12 cellular contexts compared by ENCODE assay signal in genomic region chrX:149453030-149453429, GRCh38. TPM values are rescaled to one million over a fixed set of nuclear protein-coding genes. Genes with fewer than 3 reads are reported as not detected.
DNase-seq lines count a peak whose midpoint lies in the region; ATAC-seq, FAIRE-seq and TF ChIP-seq lines count a peak whose summit lies in the region.
"Had no signal": no experiment of that assay in that cellular context is flagged by ENCODE, and none has a peak within 500 bp of the region (broad histone marks: within the 10 kb centered on the region; RNA-seq: fewer than 3 reads in every experiment).

No MANE protein-coding gene starts in this region.

- no peak for FAIRE-seq in K562 (lab: Jason Lieb, UNC)

- no TSS peak for BruUV-seq in K562 (replicated peaks; lab: Mats Ljungman, UMichigan)

- 9% methylated on average over 2 of the region's 2 CpGs for WGBS in K562 (ENCODE audit: insufficient coverage, low coverage, missing lambda C conversion rate)

- H3K4me3 ChIP-seq in K562 = no peak overlapping the region

- no peak for TF ChIP-seq RAD21 in K562 (CRISPR knock-in tag; conservative IDR thresholded peaks at IDR 0.05 in 1 of 2, IDR thresholded peaks at IDR 0.05 in 1 of 2)

- no peaks in the 10 kb centered on the region for H3K9me3 ChIP-seq in K562 (replicated peaks; ENCODE audit: control insufficient read depth, insufficient read depth, low read depth, low read length)

- TF ChIP-seq CTCF in K562 (IDR thresholded peaks at IDR 0.05 in 2 of 3, conservative IDR thresholded peaks at IDR 0.05 in 1 of 3; ENCODE audit: insufficient read depth in 2 of 3, low read depth in 1 of 3, low read length in 3 of 3) (no peak), GM13977 (IDR thresholded peaks at IDR 0.05; ENCODE audit: extremely low read depth, insufficient read depth, missing control alignments) (no peak)

- no peaks in the 10 kb centered on the region for H3K9me1 ChIP-seq in K562 (ENCODE audit: control insufficient read depth, insufficient read depth, low read length)

- TF ChIP-seq EP300 in K562 (IDR thresholded peaks at IDR 0.05; ENCODE audit: low read length) = no peak

- POLR2A ChIA-PET in K562 (lab: Yijun Ruan, JAX) = no interaction called here

- H3K36me3 ChIP-seq in K562 (ENCODE audit: control insufficient read depth, insufficient read depth, low read length) = no peaks in the 10 kb centered on the region

- no peak overlapping the region for H3K4me2 ChIP-seq in K562 (ENCODE audit: insufficient read depth, low read length)

- peak; percentile 1 for DNase-seq in DMS53 treated with DMSO at 0.1 percent for 48 hours (lab: John Stamatoyannopoulos, UW; ENCODE audit: unreplicated experiment)
- DNase-seq in M059J (ENCODE audit: low read depth) = peak; percentile 70
- peak in 3 of 4 experiments; percentile 11 to 34 (median 13) for DNase-seq in K562 (ENCODE audit: extremely low read depth in 1 of 4, low spot score in 3 of 4)
- DNase-seq in kidney glomerular epithelial cell (lab: John Stamatoyannopoulos, UW) = peak; percentile 28
- no peak for DNase-seq in activated naive CD4-positive, alpha-beta T cell treated with Interleukin-2 at 50 U/mL for 16 hours
- no peak for DNase-seq in CD1c-positive myeloid dendritic cell (ENCODE audit: extremely low spot score)
- no peak for DNase-seq in NCI-H524 treated with DMSO at 0.1 percent for 48 hours (lab: John Stamatoyannopoulos, UW)
- DNase-seq in GM13977 (ENCODE audit: low spot score) = no peak
- DNase-seq: activated CD4-positive, alpha-beta memory T cell treated with anti-CD3 and anti-CD28 coated beads, Interleukin-2, amount 10 ng/mL, durations not matched to agents 7 days and 5 days; activated naive CD4-positive, alpha-beta T cell; NCI-H526 treated with DMSO at 0.1 percent for 48 hours had no signal

- intact Hi-C loops in K562 (cut with micrococcal nuclease) = no loop called here

- no peak overlapping the region for H3K27ac ChIP-seq in K562 (ENCODE audit: extremely low read depth, low read depth, low read length)

- in situ Hi-C loops in K562 (cut with MboI) (no loop called here), GM13977 (cut with MboI; ENCODE audit: low pct_unique_long_range_greater_than_20kb, low sequenced_read_pairs, unreplicated experiment) (loop anchor here (25.0 kb wide), 1 partner anchor 1416 kb away; no protein-coding TSS in a partner anchor)

- 0 out of 2 replicates have a peak overlapping the region, but pooled peaks have one; percentile 20 for H2AFZ ChIP-seq in K562 (ENCODE audit: low read depth, low read length)

- no peaks in the 10 kb centered on the region for H3K79me2 ChIP-seq in K562 (ENCODE audit: control insufficient read depth, insufficient read depth, low read length)

- CTCF ChIA-PET in K562 (lab: Yijun Ruan, JAX; ENCODE audit: low intra/inter-chr PET ratio) = no interaction called here

- no peak overlapping the region for H3K9ac ChIP-seq in K562 (ENCODE audit: insufficient read depth in 1 of 2, low read depth in 2 of 2, low read length in 2 of 2)

- no peaks in the 10 kb centered on the region for H3K27me3 ChIP-seq in K562 (ENCODE audit: control insufficient read depth in 2 of 2, insufficient read depth in 2 of 2, low read length in 2 of 2)

- peak; percentile 71; the same call in 2 of the 3 replicates for ATAC-seq in K562
- ATAC-seq: sciatic nerve had no signal

- H4K20me1 ChIP-seq in K562 (replicated peaks; ENCODE audit: control insufficient read depth, insufficient read depth, low read length) = no peaks in the 10 kb centered on the region

- H3K4me1 ChIP-seq in K562 (replicated peaks in 1 of 2; ENCODE audit: control insufficient read depth in 2 of 2, insufficient read depth in 2 of 2, low read length in 2 of 2) = no peaks in the 10 kb centered on the region; a peak in 1 of 5 replicates

- no peak for TF ChIP-seq POLR2A in K562 (conservative IDR thresholded peaks at IDR 0.05)

TF ChIP-seq in K562, 482 proteins besides CTCF, POLR2A, EP300 and RAD21:
- TF ChIP-seq RBM39 (optimal IDR thresholded peaks at IDR 0.05; ENCODE audit: low read depth, low read length) = no peak
- no peak for TF ChIP-seq DLX4 (CRISPR knock-in tag; IDR thresholded peaks at IDR 0.05)
- TF ChIP-seq C11orf30 (IDR thresholded peaks at IDR 0.05; ENCODE audit: low read depth) = peak; percentile 51; the same call in 1 of the 2 replicates
- TF ChIP-seq STAT5B (CRISPR knock-in tag; IDR thresholded peaks at IDR 0.05) = no peak
- TF ChIP-seq PCBP1 (IDR thresholded peaks at IDR 0.05; ENCODE audit: low read depth, low read length, poor library complexity, severe bottlenecking) = no peak
- TF ChIP-seq RNF219 (CRISPR knock-in tag; IDR thresholded peaks at IDR 0.05) = no peak
- peak; percentile 84 for TF ChIP-seq MAFG (tag; conservative IDR thresholded peaks at IDR 0.05)
- TF ChIP-seq ZNF316 (IDR thresholded peaks at IDR 0.05) = peak; percentile 47
- TF ChIP-seq NFE2L1 (tag; IDR thresholded peaks at IDR 0.05; ENCODE audit: borderline replicate concordance, low read depth) = peak; percentile 31; the same call in 1 of the 2 replicates
- peak; percentile 55; the same call in 1 of the 2 replicates for TF ChIP-seq JUN (IDR thresholded peaks at IDR 0.05; ENCODE audit: borderline replicate concordance, low read depth, low read length)
- TF ChIP-seq JUN (CRISPR knock-in tag; IDR thresholded peaks at IDR 0.05; ENCODE audit: borderline replicate concordance) = no peak
- TF ChIP-seq FOXJ2 (tag; IDR thresholded peaks at IDR 0.05) = no peak
- peak; percentile 84 for TF ChIP-seq JUND (IDR thresholded peaks at IDR 0.05; ENCODE audit: borderline replicate concordance, low read depth, low read length)
- TF ChIP-seq JUND (tag; IDR thresholded peaks at IDR 0.05; ENCODE audit: borderline replicate concordance, low read depth, low read length) = peak; percentile 90
- no peak for TF ChIP-seq ARID1B (IDR thresholded peaks at IDR 0.05)
- peak; percentile 80 for TF ChIP-seq FOSL1 (tag; conservative IDR thresholded peaks at IDR 0.05)
- TF ChIP-seq MCM3 (IDR thresholded peaks at IDR 0.05) = no peak
- peak; percentile 82 for TF ChIP-seq ATF3 (IDR thresholded peaks at IDR 0.05)
- TF ChIP-seq ATF3 (CRISPR knock-in tag; conservative IDR thresholded peaks at IDR 0.05) = no peak
- no peak for TF ChIP-seq TEAD1 (CRISPR knock-in tag; IDR thresholded peaks at IDR 0.05)
- TF ChIP-seq NFE2 (IDR thresholded peaks at IDR 0.05; ENCODE audit: low read depth) = peak; percentile 28; the same call in 1 of the 2 replicates
- no peak for TF ChIP-seq ZNF311 (CRISPR knock-in tag; IDR thresholded peaks at IDR 0.05)
- TF ChIP-seq EHMT2 (IDR thresholded peaks at IDR 0.05) = no peak
- TF ChIP-seq ZNF77 (CRISPR knock-in tag; IDR thresholded peaks at IDR 0.05) = no peak

RNA-seq across cellular contexts. Expression of gene IDS, which starts 52.1 kb away (rescaled TPM):
- 59.8 and 92.5 TPM in 2 replicates for total RNA-seq in M059J (2014; rRNA removed; shearing (Covaris generic))
- 10.7 and 16.7 TPM in 2 replicates for total RNA-seq in K562 (2011; cell fraction: chromatin; rRNA removed; ENCODE audit: low replicate concordance)
- 9.7 and 12.8 TPM in 2 replicates for total RNA-seq in K562 (2011; cell fraction: nucleolus; rRNA removed)
- total RNA-seq in K562 (2011; cell fraction: nucleoplasm; rRNA removed) = 11.2 and 19.3 TPM in 2 replicates
- total RNA-seq in K562 (2014; rRNA removed) (11.2 and 13.1 TPM in 2 replicates), K562 (2014; rRNA removed; fragmentation: Illumina TruSeq; extraction: Trizol) (6.7 and 6.8 TPM in 2 replicates), K562 (2015; rRNA removed; fragmentation: Illumina TruSeq; extraction: Trizol) (6.7 and 8.2 TPM in 2 replicates), K562 (2021) (11.1 and 12.0 TPM in 2 replicates)
- polyA plus RNA-seq in K562 (2011; rRNA removed) (18.6 and 21.2 TPM in 2 replicates), K562 (2014; fragmentation: Illumina TruSeq; extraction: Trizol) (11.6 and 15.4 TPM in 2 replicates), K562 (2014; fragmentation: Nextera tagmentation; extraction: Ambion mirVana) (1 to 10 TPM; 2.0 to 2.2 TPM), K562 (2014; rRNA removed) (8.6 and 10.4 TPM in 2 replicates)
- 17.5 and 23.3 TPM in 2 replicates for polyA plus RNA-seq in K562 (2011; cell fraction: cytosol; rRNA removed)
- polyA plus RNA-seq in K562 (2011; cell fraction: nucleus; rRNA removed) = 16.3 and 21.7 TPM in 2 replicates
- polyA plus RNA-seq in K562 (2012) = 15.3 and 27.2 TPM in 2 replicates
- polyA minus RNA-seq in K562 (2011; rRNA and poly(A)+ RNA removed) = 13.9 and 16.8 TPM in 2 replicates
- 9.7 and 15.1 TPM in 2 replicates for polyA minus RNA-seq in K562 (2011; cell fraction: cytosol; rRNA and poly(A)+ RNA removed)
- polyA minus RNA-seq in K562 (2011; cell fraction: nucleus; rRNA and poly(A)+ RNA removed) = 6.3 and 8.4 TPM in 2 replicates

Comparison
In these comparisons a context has a peak if more than half of its experiments do, and no peak if none do; other contexts are left out.
1. DNase-seq: peak in DMS53 treated with DMSO at 0.1 percent for 48 hours (single experiment), M059J (single experiment), K562 (3 of 4) and kidney glomerular epithelial cell (single experiment); none in activated naive CD4-positive, alpha-beta T cell treated with Interleukin-2 at 50 U/mL for 16 hours (single experiment), CD1c-positive myeloid dendritic cell (single experiment), NCI-H524 treated with DMSO at 0.1 percent for 48 hours (single experiment) and GM13977 (single experiment).